Comparison of ENCODE assay signal across 10 cellular contexts in the genomic region with DNA sequence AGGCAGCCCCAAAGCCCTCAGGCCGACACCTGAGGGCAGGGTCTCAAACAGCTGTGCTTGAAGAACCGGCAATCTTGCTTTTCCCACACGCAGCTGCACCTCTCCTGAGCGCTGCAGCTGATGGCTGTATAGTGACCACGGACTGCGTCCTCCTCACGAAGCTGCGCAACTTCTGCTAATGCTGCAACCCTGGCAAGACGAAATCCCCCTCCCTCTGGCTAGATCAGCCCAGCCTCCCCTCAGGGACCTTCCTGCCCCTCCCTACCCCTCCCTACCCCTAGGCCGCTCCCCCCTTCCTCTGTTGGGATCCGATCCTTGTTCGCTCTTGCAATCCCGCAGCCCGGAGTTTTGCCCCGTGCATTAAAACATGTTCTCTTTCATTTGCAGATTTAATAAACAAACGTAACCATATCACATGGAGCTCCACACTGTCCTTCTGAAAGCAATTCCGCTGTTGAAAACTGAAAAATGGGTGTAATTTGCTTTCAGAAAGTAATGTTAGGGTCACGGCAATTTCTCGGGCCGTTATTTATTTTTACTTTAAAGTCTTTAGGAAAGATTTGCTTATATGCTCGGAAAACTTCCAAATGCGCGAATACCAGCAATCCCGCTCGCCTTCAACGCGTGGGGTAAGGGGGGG. TPM values are rescaled to one million over a fixed set of nuclear protein-coding genes. Genes with fewer than 3 reads are reported as not detected.
DNase-seq lines count a peak whose midpoint lies in the region; ATAC-seq and TF ChIP-seq lines count a peak whose summit lies in the region.
"Had no signal": no experiment of that assay in that cellular context is flagged by ENCODE, and none has a peak within 500 bp of the region (broad histone marks: within the 10 kb centered on the region; RNA-seq: fewer than 3 reads in every experiment).

No MANE protein-coding gene starts in this region.

- no peak overlapping the region for H3K4me2 ChIP-seq in neural progenitor cell

- no peaks in the 10 kb centered on the region for H3K36me3 Mint-ChIP-seq in neural progenitor cell

- H3K4me1 ChIP-seq in neural progenitor cell = no peaks in the 10 kb centered on the region

- peaks cover 22% of the 10 kb centered on the region for H3K4me1 Mint-ChIP-seq in neural progenitor cell

- no peaks in the 10 kb centered on the region for H3K36me3 ChIP-seq in neural progenitor cell

- no peak overlapping the region for H3K27ac ChIP-seq in neural progenitor cell

- H3K79me2 ChIP-seq in neural progenitor cell (ENCODE audit: low read depth) = no peaks in the 10 kb centered on the region

- H4K20me1 ChIP-seq in neural progenitor cell (ENCODE audit: low read depth) = peaks cover 97% of the 10 kb centered on the region

- H2AFZ ChIP-seq in neural progenitor cell (replicated peaks) = no peak overlapping the region

- peak overlapping the region; percentile 29 for H3K4me3 ChIP-seq in AG10803 (ENCODE audit: low read length)
- H3K4me3 ChIP-seq in astrocyte of the spinal cord (ENCODE audit: low read depth, low read length) = peak overlapping the region; percentile 21
- H3K4me3 ChIP-seq in neural progenitor cell = peak overlapping the region; percentile 23

- peaks cover 100% of the 10 kb centered on the region for H3K27me3 ChIP-seq in neural progenitor cell

- DNase-seq in AG10803 (ENCODE audit: low read depth) (no peak), DMS53 (lab: John Stamatoyannopoulos, UW) (peak; percentile 72), astrocyte of the spinal cord (ENCODE audit: low read depth, low spot score) (no peak), neural progenitor cell (ENCODE audit: low spot score) (peak; percentile 48), HT-29 (ENCODE audit: low spot score) (no peak)
- DNase-seq: SIG-M5 had no signal

- peaks cover 99% of the 10 kb centered on the region for H3K27me3 Mint-ChIP-seq in neural progenitor cell (ENCODE audit: insufficient read depth, low read depth)

- no peak overlapping the region for H3K27ac Mint-ChIP-seq in neural progenitor cell

- no peak for ATAC-seq in GM21825 (IDR thresholded peaks at IDR 0.05; ENCODE audit: unreplicated experiment)
- ATAC-seq in HG02981 (IDR thresholded peaks at IDR 0.05; ENCODE audit: unreplicated experiment) = no peak
- ATAC-seq in HG02973 (IDR thresholded peaks at IDR 0.05; ENCODE audit: unreplicated experiment) = no peak

- H3K9me3 ChIP-seq in neural progenitor cell (ENCODE audit: low read depth) = no peaks in the 10 kb centered on the region

- no peak overlapping the region for H3K9ac ChIP-seq in neural progenitor cell

- H3K9me3 Mint-ChIP-seq in neural progenitor cell = peaks cover 4% of the 10 kb centered on the region

- TF ChIP-seq CTCF in AG10803 (conservative IDR thresholded peaks at IDR 0.05; ENCODE audit: low read length) = no peak
- no peak for TF ChIP-seq CTCF in astrocyte of the spinal cord (IDR thresholded peaks at IDR 0.05; ENCODE audit: low read depth, low read length)
- TF ChIP-seq CTCF in neural progenitor cell (IDR thresholded peaks at IDR 0.05) = no peak

- in situ Hi-C loops in astrocyte of the spinal cord (cut with HindIII; ENCODE audit: low sequenced_read_pairs) = no loop called here

- no peaks in the 10 kb centered on the region for H3F3A ChIP-seq in neural progenitor cell (ENCODE audit: low read depth)

- peak overlapping the region; percentile 63 for H3K4me3 Mint-ChIP-seq in neural progenitor cell

RNA-seq across cellular contexts. Expression of gene PAX9, which starts 4.8 kb away (rescaled TPM):
- not detected in 2 replicates for total RNA-seq in neural progenitor cell (ENCODE audit: low replicate concordance)
- total RNA-seq in HT-29 (2014; rRNA removed; shearing (Covaris generic)) = 1.5 and 2.7 TPM in 2 replicates
- total RNA-seq: activated CD8-positive, alpha-beta memory T cell treated with anti-CD3 and anti-CD28 coated beads for 36 hours had no signal

Comparison
In these comparisons a context has a peak if more than half of its experiments do, and no peak if none do; other contexts are left out.
1. DNase-seq: peak in DMS53 (single experiment) and neural progenitor cell (single experiment); none in AG10803 (single experiment), astrocyte of the spinal cord (single experiment) and HT-29 (single experiment).
2. Peak in every context shown above with its lines, with median percentiles within 50 percentile points of each other: H3K4me3 ChIP-seq.